ENCODE assay signal across 9 cellular contexts in genomic region chr13:23467048-23467931, GRCh38. TPM values are rescaled to one million over a fixed set of nuclear protein-coding genes. Genes with fewer than 3 reads are reported as not detected.
A peak's percentile ranks its signal among the peaks of the same experiment; 100 is the strongest.
DNase-seq lines count a peak whose midpoint lies in the region; ATAC-seq, FAIRE-seq and TF ChIP-seq lines count a peak whose summit lies in the region.
"Had no signal": no experiment of that assay in that cellular context is flagged by ENCODE, and none has a peak within 500 bp of the region (broad histone marks: within the 10 kb centered on the region; RNA-seq: fewer than 3 reads in every experiment).

No MANE protein-coding gene starts in this region.

- TF ChIP-seq CTCF in CD14-positive monocyte (IDR thresholded peaks at IDR 0.05) = peak; percentile 3
- TF ChIP-seq CTCF in KMS-11 (conservative IDR thresholded peaks at IDR 0.05; ENCODE audit: low read depth, low read length) = 0 out of 2 replicates have a peak, but pooled peaks have one; percentile 6
- no peak for TF ChIP-seq CTCF in endothelial cell of umbilical vein (IDR thresholded peaks at IDR 0.05; ENCODE audit: extremely low read depth in 1 of 2, insufficient read depth in 1 of 2, low read depth in 1 of 2, low read length in 2 of 2)

- WGBS in trophoblast cell (ENCODE audit: extremely low coverage, insufficient coverage, insufficient read length) = no CpG with 5 or more reads among the region's 14 CpGs

- H3K14ac ChIP-seq in trophoblast cell (ENCODE audit: low read length) = peak overlapping the region; percentile 73

- no peaks in the 10 kb centered on the region for H4K20me1 ChIP-seq in KMS-11 (ENCODE audit: insufficient read depth)
- no peaks in the 10 kb centered on the region for H4K20me1 ChIP-seq in endothelial cell of umbilical vein (replicated peaks; ENCODE audit: control insufficient read depth, extremely low read depth, insufficient read depth, low read length)

- peak overlapping the region; percentile 3 for H3K4ac ChIP-seq in trophoblast cell (ENCODE audit: low read depth, low read length)

- H3K4me2 ChIP-seq in KMS-11 (peak overlapping the region; percentile 93), endothelial cell of umbilical vein (ENCODE audit: insufficient read depth, low read length) (peak overlapping the region; percentile 84), trophoblast cell (ENCODE audit: low read length) (no peak overlapping the region)

- peak overlapping the region; percentile 20 for H4K8ac ChIP-seq in trophoblast cell (ENCODE audit: low read depth, low read length)

- peak overlapping the region in 1 of 2 donors; percentile 44 for H3K4me3 Mint-ChIP-seq in CD14-positive monocyte

- peak overlapping the region; percentile 92 for H4K91ac ChIP-seq in trophoblast cell (ENCODE audit: low read depth, low read length)

- no TSS peak for BruUV-seq in endothelial cell of umbilical vein (replicated peaks; lab: Mats Ljungman, UMichigan)

- peak overlapping the region; percentile 4 for H2AK5ac ChIP-seq in trophoblast cell (ENCODE audit: low read length)

- peak overlapping the region; percentile 57 for H2BK120ac ChIP-seq in trophoblast cell (ENCODE audit: insufficient read depth, low read length, poor library complexity)

- H2BK5ac ChIP-seq in trophoblast cell (ENCODE audit: low read depth, low read length, poor library complexity) = peak overlapping the region; percentile 23

- peak overlapping the region; percentile 80 for H2BK12ac ChIP-seq in trophoblast cell (ENCODE audit: low read length)

- intact Hi-C loops in CD14-positive monocyte (cut with micrococcal nuclease) = loop anchor here in 1 of 2 donors (10.0 kb wide), 1 partner anchor 438 kb away; no protein-coding TSS in a partner anchor
- intact Hi-C loops in endothelial cell of umbilical vein (cut with micrococcal nuclease) = loop anchor here (1.0 to 10.0 kb wide), 3 partner anchors 92 to 758 kb away; no protein-coding TSS in a partner anchor

- H3K4me1 ChIP-seq in KMS-11 (ENCODE audit: low read depth, poor library complexity, severe bottlenecking) (peaks cover 11% of the 10 kb centered on the region), endothelial cell of umbilical vein (ENCODE audit: control insufficient read depth, extremely low read depth, insufficient read depth, low read length) (peaks cover 7% of the 10 kb centered on the region), trophoblast cell (ENCODE audit: control insufficient read depth in 1 of 2, insufficient read depth in 2 of 2, low read length in 2 of 2) (peaks cover 10 to 20% of the 10 kb centered on the region in 2 experiments)

- H3K9me3 ChIP-seq in endothelial cell of umbilical vein (replicated peaks; ENCODE audit: control insufficient read depth, insufficient read depth, low read length) (no peaks in the 10 kb centered on the region), trophoblast cell (ENCODE audit: insufficient read depth, low read depth, low read length) (no peaks in the 10 kb centered on the region)

- H3K36me3 ChIP-seq in KMS-11 (ENCODE audit: insufficient read depth) (no peaks in the 10 kb centered on the region), endothelial cell of umbilical vein (ENCODE audit: control insufficient read depth in 2 of 2, extremely low read depth in 1 of 2, insufficient read depth in 2 of 2, low read length in 2 of 2) (no peaks in the 10 kb centered on the region), trophoblast cell (ENCODE audit: control insufficient read depth in 1 of 2, insufficient read depth in 2 of 2, low read length in 2 of 2) (no peaks in the 10 kb centered on the region)

- CTCF ChIA-PET in endothelial cell of umbilical vein (lab: Charles Lee) = interaction anchor here (0.7 to 3.4 kb wide), 11 partner anchors 9 to 762 kb away, joined by 3 to 34 read pairs (median 5); no protein-coding TSS in a partner anchor

- POLR2A ChIA-PET in endothelial cell of umbilical vein (lab: Charles Lee) = no interaction called here

- H3K27ac ChIP-seq in KMS-11 (peak overlapping the region; percentile 75), endothelial cell of umbilical vein (ENCODE audit: insufficient read depth, low read depth, low read length) (no peak overlapping the region), trophoblast cell (ENCODE audit: low read depth, low read length) (peak overlapping the region; percentile 72)

- no peak for TF ChIP-seq POLR2A in endothelial cell of umbilical vein (IDR thresholded peaks at IDR 0.05; ENCODE audit: low read depth, low read length)

- H3K79me1 ChIP-seq in trophoblast cell (ENCODE audit: low read length) = peaks cover 14% of the 10 kb centered on the region

- no peaks in the 10 kb centered on the region for H3K27me3 ChIP-seq in KMS-11 (ENCODE audit: insufficient read depth, low read depth)
- peaks cover 6 to 13% of the 10 kb centered on the region in 2 experiments for H3K27me3 ChIP-seq in endothelial cell of umbilical vein (ENCODE audit: control insufficient read depth in 2 of 2, insufficient read depth in 2 of 2, low read length in 2 of 2)
- H3K27me3 ChIP-seq in trophoblast cell (ENCODE audit: insufficient read depth, low read length) = no peaks in the 10 kb centered on the region

- no peak overlapping the region for H3K23ac ChIP-seq in trophoblast cell (ENCODE audit: low read length)

- H3K79me2 ChIP-seq in KMS-11 (ENCODE audit: insufficient read depth, low read depth) (no peaks in the 10 kb centered on the region), endothelial cell of umbilical vein (ENCODE audit: control insufficient read depth, insufficient read depth, low read length) (no peaks in the 10 kb centered on the region), trophoblast cell (ENCODE audit: control insufficient read depth, insufficient read depth, low read length, poor library complexity) (no peaks in the 10 kb centered on the region)

- ATAC-seq in HG02840 (IDR thresholded peaks at IDR 0.05; ENCODE audit: low FRiP score, unreplicated experiment) (no peak), GM19395 (IDR thresholded peaks at IDR 0.05; ENCODE audit: unreplicated experiment) (no peak)

- peak overlapping the region; percentile 53 for H3K18ac ChIP-seq in trophoblast cell (ENCODE audit: low read length)

- dilution Hi-C loops in endothelial cell of umbilical vein (cut with MboI; ENCODE audit: extremely low pct_ligation_motif_present, low sequenced_read_pairs) = no loop called here

- H3K9me1 ChIP-seq in endothelial cell of umbilical vein (replicated peaks; ENCODE audit: control insufficient read depth, extremely low read depth, insufficient read depth, low read length) = no peaks in the 10 kb centered on the region

- H3K27ac Mint-ChIP-seq in CD14-positive monocyte = no peak overlapping the region

- H4K12ac ChIP-seq in trophoblast cell (ENCODE audit: low read depth, low read length) = no peak overlapping the region

- peaks cover 25% of the 10 kb centered on the region for H3K4me1 Mint-ChIP-seq in CD14-positive monocyte

- peaks cover 0 to 5% (median 0%) of the 10 kb centered on the region in 7 donors for H3K9me3 Mint-ChIP-seq in CD14-positive monocyte

- peaks cover 2 to 7% (median 2%) of the 10 kb centered on the region in 3 donors for H3K27me3 Mint-ChIP-seq in CD14-positive monocyte (ENCODE audit: low read depth in 3 of 3)

- no peak overlapping the region for H3K4me3 ChIP-seq in KMS-11 (IDR thresholded peaks at IDR 0.05; ENCODE audit: insufficient read depth, low read depth, low read length)
- no peak overlapping the region for H3K4me3 ChIP-seq in endothelial cell of umbilical vein (replicated peaks in 1 of 3; ENCODE audit: insufficient read depth in 1 of 3, low read depth in 1 of 3, low read length in 3 of 3)
- H3K4me3 ChIP-seq in trophoblast cell (ENCODE audit: low read depth, low read length) = no peak overlapping the region

- no peak for DNase-seq in CD14-positive monocyte (ENCODE audit: low spot score)
- no peak for DNase-seq in endothelial cell of umbilical vein (ENCODE audit: low read depth, low spot score)
- DNase-seq in trophoblast cell = no peak
- DNase-seq in midbrain (lab: John Stamatoyannopoulos, UW) = no peak
- no peak for DNase-seq in NCI-H526 treated with DMSO at 0.1 percent for 48 hours (lab: John Stamatoyannopoulos, UW)

- peaks cover 0 to 2% of the 10 kb centered on the region in 2 donors for H3K36me3 Mint-ChIP-seq in CD14-positive monocyte

- no peak for FAIRE-seq in endothelial cell of umbilical vein (lab: Jason Lieb, UNC)
- FAIRE-seq: G401.6 had no signal

- H2AFZ ChIP-seq in KMS-11 (ENCODE audit: low read depth) (peak overlapping the region; percentile 89), endothelial cell of umbilical vein (ENCODE audit: low read depth, low read length) (peak overlapping the region; percentile 58), trophoblast cell (ENCODE audit: insufficient read depth, low read length, poor library complexity) (peak overlapping the region; percentile 32)

- peak overlapping the region; percentile 69; the same call in 1 of the 2 replicates for H3K9ac ChIP-seq in KMS-11
- no peak overlapping the region for H3K9ac ChIP-seq in endothelial cell of umbilical vein (replicated peaks; ENCODE audit: extremely low read depth, insufficient read depth, low read length)
- H3K9ac ChIP-seq in trophoblast cell (ENCODE audit: low read length) = no peak overlapping the region

TF ChIP-seq in endothelial cell of umbilical vein, 7 proteins besides CTCF, POLR2A, EP300 and RAD21:
- TF ChIP-seq EZH2 (IDR thresholded peaks at IDR 0.05; ENCODE audit: borderline replicate concordance, low read depth, low read length, severe bottlenecking) (no peak), MYC (IDR thresholded peaks at IDR 0.05; ENCODE audit: low read depth, low read length) (no peak), JUN (IDR thresholded peaks at IDR 0.05; ENCODE audit: borderline replicate concordance, insufficient read depth, insufficient read length, low read depth) (no peak), POLR2AphosphoS5 (IDR thresholded peaks at IDR 0.05; ENCODE audit: insufficient read depth, low read depth, low read length) (no peak), GATA2 (IDR thresholded peaks at IDR 0.05; ENCODE audit: insufficient read depth, insufficient read length, low read depth, low read length) (no peak), MAX (IDR thresholded peaks at IDR 0.05; ENCODE audit: insufficient read depth, insufficient read length) (no peak), FOS (IDR thresholded peaks at IDR 0.05; ENCODE audit: borderline replicate concordance, insufficient read depth, low read length) (no peak)

RNA-seq across cellular contexts. Expression of gene SACS, which starts 33.8 kb away (rescaled TPM):
- 1 to 10 TPM; 1.7 to 2.2 TPM for polyA plus RNA-seq in CD14-positive monocyte
- total RNA-seq in endothelial cell of umbilical vein = 72.7 and 73.1 TPM in 2 replicates
- polyA plus RNA-seq in endothelial cell of umbilical vein = 13.6 and 14.8 TPM in 2 replicates
- polyA plus RNA-seq in endothelial cell of umbilical vein (2011; cell fraction: cytosol; rRNA removed) = 18.2 and 21.6 TPM in 2 replicates
- polyA plus RNA-seq in endothelial cell of umbilical vein (2011; cell fraction: nucleus; rRNA removed) = 36.1 and 46.5 TPM in 2 replicates
- 47.5 and 62.9 TPM in 2 replicates for polyA plus RNA-seq in endothelial cell of umbilical vein (2012)
- 219 and 229 TPM in 2 replicates for polyA minus RNA-seq in endothelial cell of umbilical vein
- 17.1 TPM for polyA minus RNA-seq in endothelial cell of umbilical vein (2011; cell fraction: cytosol; rRNA and poly(A)+ RNA removed)
- polyA minus RNA-seq in endothelial cell of umbilical vein (2011; cell fraction: nucleus; rRNA and poly(A)+ RNA removed) = 164 and 168 TPM in 2 replicates
- polyA plus RNA-seq in trophoblast cell (2013) = 13.0 and 13.3 TPM in 2 replicates

Comparison
In these comparisons a context has a peak if more than half of its experiments do, and no peak if none do; other contexts are left out.
1. CTCF ChIP-seq: peak in CD14-positive monocyte (single experiment) and KMS-11 (single experiment); none in endothelial cell of umbilical vein (0 of 2).
2. H2AFZ ChIP-seq: peak in every context shown above with its lines; median percentile 89 in KMS-11; 58 in endothelial cell of umbilical vein; 32 in trophoblast cell.